In the genomic region with DNA sequence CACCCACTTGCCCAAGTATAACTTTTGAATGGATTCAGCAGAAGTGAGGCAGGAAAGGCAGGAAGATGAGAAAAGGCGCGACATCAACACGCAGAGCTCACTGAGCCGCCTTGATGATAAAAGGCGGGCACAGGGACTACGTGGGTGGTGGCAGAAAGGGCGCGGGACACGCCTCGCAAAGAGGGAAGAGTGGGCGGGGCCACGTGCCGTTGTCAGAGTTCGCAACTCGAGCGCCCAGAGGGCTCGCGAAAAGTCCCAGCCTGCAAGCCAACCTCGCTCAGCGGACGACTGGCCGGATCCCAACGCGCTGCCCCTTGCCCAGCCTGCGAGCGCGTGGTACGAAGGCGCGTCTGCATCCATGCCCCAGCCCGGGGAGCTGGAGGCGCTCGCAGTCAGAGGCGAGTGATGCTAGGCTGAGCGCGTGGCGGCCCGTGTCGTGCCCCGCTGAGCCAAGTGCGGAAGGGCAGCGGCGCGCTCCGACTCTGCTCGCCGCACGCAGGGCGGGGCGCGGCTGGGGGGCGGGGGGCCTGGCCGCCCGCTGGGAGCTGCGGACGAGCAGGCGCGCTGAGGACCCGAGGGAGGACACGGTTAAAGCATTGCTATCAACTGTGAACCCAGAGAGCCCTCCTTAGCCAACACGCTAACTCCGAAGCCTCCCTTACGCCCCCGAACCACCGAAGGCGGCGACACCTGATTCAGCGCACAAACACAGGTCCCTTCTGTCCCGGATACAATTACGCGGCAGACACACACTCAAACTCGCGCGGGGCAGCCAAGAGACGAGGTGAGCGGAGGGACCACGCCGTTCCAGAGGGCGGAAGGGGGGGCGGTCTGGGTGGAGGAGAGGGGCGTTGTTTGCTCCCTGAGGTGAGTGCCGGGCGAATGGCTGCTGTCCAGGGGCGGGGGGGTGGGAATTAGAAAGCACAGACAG, we compare ENCODE assay signal across 7 cellular contexts. TPM values are rescaled to one million over a fixed set of nuclear protein-coding genes. Genes with fewer than 3 reads are reported as not detected.
A peak's percentile ranks its signal among the peaks of the same experiment; 100 is the strongest.
DNase-seq lines count a peak whose midpoint lies in the region; ATAC-seq and TF ChIP-seq lines count a peak whose summit lies in the region.

A gene with protein sequence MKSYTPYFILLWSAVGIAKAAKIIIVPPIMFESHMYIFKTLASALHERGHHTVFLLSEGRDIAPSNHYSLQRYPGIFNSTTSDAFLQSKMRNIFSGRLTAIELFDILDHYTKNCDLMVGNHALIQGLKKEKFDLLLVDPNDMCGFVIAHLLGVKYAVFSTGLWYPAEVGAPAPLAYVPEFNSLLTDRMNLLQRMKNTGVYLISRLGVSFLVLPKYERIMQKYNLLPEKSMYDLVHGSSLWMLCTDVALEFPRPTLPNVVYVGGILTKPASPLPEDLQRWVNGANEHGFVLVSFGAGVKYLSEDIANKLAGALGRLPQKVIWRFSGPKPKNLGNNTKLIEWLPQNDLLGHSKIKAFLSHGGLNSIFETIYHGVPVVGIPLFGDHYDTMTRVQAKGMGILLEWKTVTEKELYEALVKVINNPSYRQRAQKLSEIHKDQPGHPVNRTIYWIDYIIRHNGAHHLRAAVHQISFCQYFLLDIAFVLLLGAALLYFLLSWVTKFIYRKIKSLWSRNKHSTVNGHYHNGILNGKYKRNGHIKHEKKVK (plus strand): TSS at position 617 of the 931 bp plus-strand sequence. CDS start 24,074 bp downstream, outside the sequence.

- H3K9me3 ChIP-seq in esophagus squamous epithelium (no peaks in the 10 kb centered on the region), muscle layer of duodenum (ENCODE audit: control insufficient read depth in 1 of 2, low read length in 2 of 2) (no peaks in the 10 kb centered on the region)

- peak; percentile 21 for DNase-seq in NCI-H1694 treated with DMSO at 0.1 percent for 48 hours (lab: John Stamatoyannopoulos, UW)
- peak; percentile 63 for DNase-seq in activated CD4-positive, alpha-beta memory T cell treated with anti-CD3 and anti-CD28 coated beads for 36 hours
- DNase-seq in esophagus squamous epithelium (lab: John Stamatoyannopoulos, UW): peak; percentile 0
- DNase-seq in substantia nigra (lab: John Stamatoyannopoulos, UW): peak in 48 of 49 donors; percentile 10 to 90 (median 71)

- WGBS in esophagus squamous epithelium, 2 donors: 3 to 4% methylated on average over 10 to 30 of the region's 84 CpGs

- H3K27me3 ChIP-seq in esophagus squamous epithelium: peaks cover 0 to 65% (median 0%) of the 10 kb centered on the region in 4 donors
- peaks cover 9% of the 10 kb centered on the region for H3K27me3 ChIP-seq in muscle layer of duodenum (ENCODE audit: low read depth, low read length)

- POLR2A ChIA-PET in activated CD4-positive, alpha-beta memory T cell treated with anti-CD3 and anti-CD28 coated beads for 36 hours (lab: Charles Lee): no interaction called here

- peaks cover 38% of the 10 kb centered on the region for H3K27me3 Mint-ChIP-seq in activated CD4-positive, alpha-beta memory T cell treated with anti-CD3 and anti-CD28 coated beads for 36 hours

- H3K27ac ChIP-seq in esophagus squamous epithelium (peak within 1 kb of the TSS in 1 of 4 donors; percentile 17), muscle layer of duodenum (ENCODE audit: low read length) (peak within 1 kb of the TSS; percentile 74), substantia nigra (ENCODE audit: low read depth, low read length, poor library complexity, severe bottlenecking) (peak within 1 kb of the TSS; percentile 98)

- H3K9me3 Mint-ChIP-seq in activated CD4-positive, alpha-beta memory T cell treated with anti-CD3 and anti-CD28 coated beads for 36 hours: no peaks in the 10 kb centered on the region

- H3K36me3 Mint-ChIP-seq in activated CD4-positive, alpha-beta memory T cell treated with anti-CD3 and anti-CD28 coated beads for 36 hours: no peaks in the 10 kb centered on the region

- no peak for TF ChIP-seq CTCF in esophagus squamous epithelium (IDR thresholded peaks at IDR 0.05)

- CTCF ChIA-PET in activated CD4-positive, alpha-beta memory T cell treated with anti-CD3 and anti-CD28 coated beads for 36 hours (lab: Charles Lee): interaction anchor here (0.6 kb wide), 1 partner anchor 44 kb away, joined by 3 read pairs; no protein-coding TSS in a partner anchor

- H3K4me1 Mint-ChIP-seq in activated CD4-positive, alpha-beta memory T cell treated with anti-CD3 and anti-CD28 coated beads for 36 hours (ENCODE audit: low read depth): peaks cover 15% of the 10 kb centered on the region

- H3K4me1 ChIP-seq in esophagus squamous epithelium (peaks cover 12 to 26% (median 18%) of the 10 kb centered on the region in 3 donors), muscle layer of duodenum (ENCODE audit: control insufficient read depth in 1 of 2, insufficient read depth in 2 of 2, low read length in 2 of 2) (peaks cover 0 to 9% of the 10 kb centered on the region in 2 donors)

- no peaks in the 10 kb centered on the region for H3K36me3 ChIP-seq in esophagus squamous epithelium
- no peaks in the 10 kb centered on the region for H3K36me3 ChIP-seq in muscle layer of duodenum (ENCODE audit: control insufficient read depth in 1 of 2, insufficient read depth in 2 of 2, low read length in 2 of 2)

- ATAC-seq in HG02642 (IDR thresholded peaks at IDR 0.05; ENCODE audit: poor library complexity, unreplicated experiment): peak; percentile 47

- TF ChIP-seq POLR2A in GM15510 (IDR thresholded peaks at IDR 0.05; ENCODE audit: borderline replicate concordance, extremely low read depth, insufficient read length) (peak; percentile 40), esophagus squamous epithelium (IDR thresholded peaks at IDR 0.05) (peak in 1 of 4 donors; percentile 14)

- intact Hi-C loops in activated CD4-positive, alpha-beta memory T cell treated with anti-CD3 and anti-CD28 coated beads for 36 hours (cut with micrococcal nuclease): no loop called here
- intact Hi-C loops in esophagus squamous epithelium (cut with DNase I): no loop called here

- H3K4me3 ChIP-seq in esophagus squamous epithelium (peak within 1 kb of the TSS; percentile 36 to 69 (median 54)), muscle layer of duodenum (ENCODE audit: low read depth in 1 of 2, low read length in 2 of 2) (peak within 1 kb of the TSS; percentile 68 to 80)

- H3K27ac Mint-ChIP-seq in activated CD4-positive, alpha-beta memory T cell treated with anti-CD3 and anti-CD28 coated beads for 36 hours: no peak within 1 kb of the TSS

- H3K4me3 Mint-ChIP-seq in activated CD4-positive, alpha-beta memory T cell treated with anti-CD3 and anti-CD28 coated beads for 36 hours: peak within 1 kb of the TSS; percentile 65

RNA-seq across cellular contexts. Expression of the gene that starts here (rescaled TPM):
- total RNA-seq in activated CD4-positive, alpha-beta memory T cell treated with anti-CD3 and anti-CD28 coated beads for 36 hours: under 1 TPM; 0.40 to 0.53 TPM
- total RNA-seq in esophagus squamous epithelium: 1 to 10 TPM; 1.2 to 3.9 (median 2.1) TPM

Comparison
In these comparisons a context has a peak if more than half of its experiments do, and no peak if none do; other contexts are left out.
1. Peak in DNase-seq in activated CD4-positive, alpha-beta memory T cell treated with anti-CD3 and anti-CD28 coated beads for 36 hours; RNA of the gene not detected or under 1 TPM.
2. DNase-seq: peak in every context shown above with its lines; median percentile 71 in substantia nigra; 63 in activated CD4-positive, alpha-beta memory T cell treated with anti-CD3 and anti-CD28 coated beads for 36 hours; 21 in NCI-H1694 treated with DMSO at 0.1 percent for 48 hours; 0 in esophagus squamous epithelium.